In genomic region chr11:108199446-108200321, GRCh38 we compare ENCODE assay signal across 1 cellular context.
TF ChIP-seq lines count a peak whose summit lies in the region.

No MANE protein-coding gene starts in this region.

TF ChIP-seq in K562, 482 proteins besides CTCF, POLR2A, EP300 and RAD21 (continued from another document and continues in another):
- TF ChIP-seq LEF1 (IDR thresholded peaks at IDR 0.05), result peak; percentile 59
- TF ChIP-seq, protein P1, sequence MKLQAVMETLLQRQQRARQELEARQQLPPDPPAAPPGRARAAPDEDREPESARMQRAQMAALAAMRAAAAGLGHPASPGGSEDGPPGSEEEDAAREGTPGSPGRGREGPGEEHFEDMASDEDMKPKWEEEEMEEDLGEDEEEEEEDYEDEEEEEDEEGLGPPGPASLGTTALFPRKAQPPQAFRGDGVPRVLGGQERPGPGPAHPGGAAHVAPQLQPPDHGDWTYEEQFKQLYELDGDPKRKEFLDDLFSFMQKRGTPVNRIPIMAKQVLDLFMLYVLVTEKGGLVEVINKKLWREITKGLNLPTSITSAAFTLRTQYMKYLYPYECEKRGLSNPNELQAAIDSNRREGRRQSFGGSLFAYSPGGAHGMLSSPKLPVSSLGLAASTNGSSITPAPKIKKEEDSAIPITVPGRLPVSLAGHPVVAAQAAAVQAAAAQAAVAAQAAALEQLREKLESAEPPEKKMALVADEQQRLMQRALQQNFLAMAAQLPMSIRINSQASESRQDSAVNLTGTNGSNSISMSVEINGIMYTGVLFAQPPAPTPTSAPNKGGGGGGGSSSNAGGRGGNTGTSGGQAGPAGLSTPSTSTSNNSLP (IDR thresholded peaks at IDR 0.05; ENCODE audit: borderline replicate concordance, low read depth, low read length), result 0 out of 2 replicates have a peak, but pooled peaks have one; percentile 23
- peak; percentile 75 for TF ChIP-seq ARID1B (IDR thresholded peaks at IDR 0.05)
- no peak for TF ChIP-seq KAT7 (CRISPR knock-in tag; IDR thresholded peaks at IDR 0.05; ENCODE audit: borderline replicate concordance)
- no peak for TF ChIP-seq RBM15 (IDR thresholded peaks at IDR 0.05; ENCODE audit: insufficient read depth, low read length)
- TF ChIP-seq, protein P2, sequence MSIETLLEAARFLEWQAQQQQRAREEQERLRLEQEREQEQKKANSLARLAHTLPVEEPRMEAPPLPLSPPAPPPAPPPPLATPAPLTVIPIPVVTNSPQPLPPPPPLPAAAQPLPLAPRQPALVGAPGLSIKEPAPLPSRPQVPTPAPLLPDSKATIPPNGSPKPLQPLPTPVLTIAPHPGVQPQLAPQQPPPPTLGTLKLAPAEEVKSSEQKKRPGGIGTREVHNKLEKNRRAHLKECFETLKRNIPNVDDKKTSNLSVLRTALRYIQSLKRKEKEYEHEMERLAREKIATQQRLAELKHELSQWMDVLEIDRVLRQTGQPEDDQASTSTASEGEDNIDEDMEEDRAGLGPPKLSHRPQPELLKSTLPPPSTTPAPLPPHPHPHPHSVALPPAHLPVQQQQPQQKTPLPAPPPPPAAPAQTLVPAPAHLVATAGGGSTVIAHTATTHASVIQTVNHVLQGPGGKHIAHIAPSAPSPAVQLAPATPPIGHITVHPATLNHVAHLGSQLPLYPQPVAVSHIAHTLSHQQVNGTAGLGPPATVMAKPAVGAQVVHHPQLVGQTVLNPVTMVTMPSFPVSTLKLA (conservative IDR thresholded peaks at IDR 0.05), result peak in 1 of 2 experiments; percentile 13; a peak in 1 of 4 replicates
- TF ChIP-seq EP400 (IDR thresholded peaks at IDR 0.05), result peak; percentile 40
- TF ChIP-seq NONO (IDR thresholded peaks at IDR 0.05; ENCODE audit: low read depth in 2 of 2, low read length in 1 of 2), result 0 out of 4 replicates have a peak, but pooled peaks of 1 of the 2 experiments have one; percentile 4
- no peak for TF ChIP-seq ARID3B (CRISPR knock-in tag; IDR thresholded peaks at IDR 0.05; ENCODE audit: borderline replicate concordance)
- TF ChIP-seq SRSF9 (IDR thresholded peaks at IDR 0.05; ENCODE audit: borderline replicate concordance, low read depth, low read length), result no peak
- TF ChIP-seq ZNF316 (IDR thresholded peaks at IDR 0.05), result peak; percentile 99
- TF ChIP-seq, protein P3, sequence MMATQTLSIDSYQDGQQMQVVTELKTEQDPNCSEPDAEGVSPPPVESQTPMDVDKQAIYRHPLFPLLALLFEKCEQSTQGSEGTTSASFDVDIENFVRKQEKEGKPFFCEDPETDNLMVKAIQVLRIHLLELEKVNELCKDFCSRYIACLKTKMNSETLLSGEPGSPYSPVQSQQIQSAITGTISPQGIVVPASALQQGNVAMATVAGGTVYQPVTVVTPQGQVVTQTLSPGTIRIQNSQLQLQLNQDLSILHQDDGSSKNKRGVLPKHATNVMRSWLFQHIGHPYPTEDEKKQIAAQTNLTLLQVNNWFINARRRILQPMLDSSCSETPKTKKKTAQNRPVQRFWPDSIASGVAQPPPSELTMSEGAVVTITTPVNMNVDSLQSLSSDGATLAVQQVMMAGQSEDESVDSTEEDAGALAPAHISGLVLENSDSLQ (IDR thresholded peaks at IDR 0.05), result peak; percentile 82
- TF ChIP-seq IRF2 (CRISPR knock-in tag; IDR thresholded peaks at IDR 0.05), result no peak
- TF ChIP-seq TEAD4 (IDR thresholded peaks at IDR 0.05; ENCODE audit: low read length), result peak; percentile 41; the same call in 1 of the 2 replicates
- no peak for TF ChIP-seq TEAD4 (CRISPR knock-in tag; IDR thresholded peaks at IDR 0.05; ENCODE audit: borderline replicate concordance)
- no peak for TF ChIP-seq CBX1 (IDR thresholded peaks at IDR 0.05; ENCODE audit: low read depth)
- peak; percentile 50; the same call in 1 of the 2 replicates for TF ChIP-seq ZNF592 (IDR thresholded peaks at IDR 0.05)
- TF ChIP-seq C11orf30 (IDR thresholded peaks at IDR 0.05; ENCODE audit: low read depth), result peak; percentile 98
- TF ChIP-seq TOE1 (IDR thresholded peaks at IDR 0.05; ENCODE audit: borderline replicate concordance), result peak; percentile 47; the same call in 1 of the 2 replicates
- TF ChIP-seq TOE1 (CRISPR knock-in tag; IDR thresholded peaks at IDR 0.05; ENCODE audit: borderline replicate concordance, low read depth), result no peak
- 0 out of 2 replicates have a peak, but pooled peaks have one; percentile 19 for TF ChIP-seq SMAD4 (CRISPR knock-in tag; conservative IDR thresholded peaks at IDR 0.05)
- peak; percentile 80 for TF ChIP-seq CEBPG (CRISPR knock-in tag; IDR thresholded peaks at IDR 0.05)
- TF ChIP-seq CEBPG (tag; conservative IDR thresholded peaks at IDR 0.05 in 1 of 2, IDR thresholded peaks at IDR 0.05 in 1 of 2), result peak; percentile 78 to 87
- TF ChIP-seq TFAP4 (CRISPR knock-in tag; IDR thresholded peaks at IDR 0.05; ENCODE audit: borderline replicate concordance), result no peak
- no peak for TF ChIP-seq ZNF764 (CRISPR knock-in tag; IDR thresholded peaks at IDR 0.05; ENCODE audit: low read depth)
- TF ChIP-seq ZC3H8 (IDR thresholded peaks at IDR 0.05), result no peak
- 0 out of 2 replicates have a peak, but pooled peaks have one; percentile 17 for TF ChIP-seq RNF2 (IDR thresholded peaks at IDR 0.05)
- peak; percentile 85 for TF ChIP-seq DPF2 (IDR thresholded peaks at IDR 0.05)
- peak; percentile 85 for TF ChIP-seq NFE2L1 (tag; IDR thresholded peaks at IDR 0.05; ENCODE audit: borderline replicate concordance, low read depth)
- TF ChIP-seq NR2C2 (CRISPR knock-in tag; IDR thresholded peaks at IDR 0.05), result no peak
- TF ChIP-seq NR2C2 (tag; IDR thresholded peaks at IDR 0.05), result peak; percentile 37; the same call in 1 of the 2 replicates
- TF ChIP-seq JUND (IDR thresholded peaks at IDR 0.05; ENCODE audit: borderline replicate concordance, low read depth, low read length), result 0 out of 2 replicates have a peak, but pooled peaks have one; percentile 53
- TF ChIP-seq JUND (tag; IDR thresholded peaks at IDR 0.05; ENCODE audit: borderline replicate concordance, low read depth, low read length), result 0 out of 3 replicates have a peak, but pooled peaks have one; percentile 47
- TF ChIP-seq, protein P4, sequence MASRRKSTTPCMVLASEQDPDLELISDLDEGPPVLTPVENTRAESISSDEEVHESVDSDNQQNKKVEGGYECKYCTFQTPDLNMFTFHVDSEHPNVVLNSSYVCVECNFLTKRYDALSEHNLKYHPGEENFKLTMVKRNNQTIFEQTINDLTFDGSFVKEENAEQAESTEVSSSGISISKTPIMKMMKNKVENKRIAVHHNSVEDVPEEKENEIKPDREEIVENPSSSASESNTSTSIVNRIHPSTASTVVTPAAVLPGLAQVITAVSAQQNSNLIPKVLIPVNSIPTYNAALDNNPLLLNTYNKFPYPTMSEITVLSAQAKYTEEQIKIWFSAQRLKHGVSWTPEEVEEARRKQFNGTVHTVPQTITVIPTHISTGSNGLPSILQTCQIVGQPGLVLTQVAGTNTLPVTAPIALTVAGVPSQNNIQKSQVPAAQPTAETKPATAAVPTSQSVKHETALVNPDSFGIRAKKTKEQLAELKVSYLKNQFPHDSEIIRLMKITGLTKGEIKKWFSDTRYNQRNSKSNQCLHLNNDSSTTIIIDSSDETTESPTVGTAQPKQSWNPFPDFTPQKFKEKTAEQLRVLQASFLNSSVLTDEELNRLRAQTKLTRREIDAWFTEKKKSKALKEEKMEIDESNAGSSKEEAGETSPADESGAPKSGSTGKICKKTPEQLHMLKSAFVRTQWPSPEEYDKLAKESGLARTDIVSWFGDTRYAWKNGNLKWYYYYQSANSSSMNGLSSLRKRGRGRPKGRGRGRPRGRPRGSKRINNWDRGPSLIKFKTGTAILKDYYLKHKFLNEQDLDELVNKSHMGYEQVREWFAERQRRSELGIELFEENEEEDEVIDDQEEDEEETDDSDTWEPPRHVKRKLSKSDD (conservative IDR thresholded peaks at IDR 0.05; ENCODE audit: low read length), result no peak
- TF ChIP-seq YY1 (IDR thresholded peaks at IDR 0.05; ENCODE audit: borderline replicate concordance in 1 of 3, control insufficient read depth in 1 of 3, extremely low read depth in 1 of 3, insufficient read depth in 3 of 3, insufficient read length in 1 of 3, insufficient replicate concordance in 2 of 3, low read depth in 1 of 3, low read length in 2 of 3), result peak in 1 of 3 experiments; percentile 34
- no peak for TF ChIP-seq ZNF785 (CRISPR knock-in tag; IDR thresholded peaks at IDR 0.05)
- no peak for TF ChIP-seq ZFPM2 (CRISPR knock-in tag; IDR thresholded peaks at IDR 0.05)
- TF ChIP-seq TBL1XR1 (IDR thresholded peaks at IDR 0.05; ENCODE audit: low read length in 2 of 2), result 0 out of 4 replicates have a peak, but pooled peaks of 1 of the 2 experiments have one; percentile 49
- TF ChIP-seq THAP7 (CRISPR knock-in tag; IDR thresholded peaks at IDR 0.05), result no peak
- TF ChIP-seq FOXM1 (IDR thresholded peaks at IDR 0.05; ENCODE audit: low read depth), result peak; percentile 23; the same call in 1 of the 2 replicates
- TF ChIP-seq FOXM1 (CRISPR knock-in tag; IDR thresholded peaks at IDR 0.05; ENCODE audit: low read depth), result no peak
- no peak for TF ChIP-seq TAF7 (tag; IDR thresholded peaks at IDR 0.05)
- TF ChIP-seq, protein P5, sequence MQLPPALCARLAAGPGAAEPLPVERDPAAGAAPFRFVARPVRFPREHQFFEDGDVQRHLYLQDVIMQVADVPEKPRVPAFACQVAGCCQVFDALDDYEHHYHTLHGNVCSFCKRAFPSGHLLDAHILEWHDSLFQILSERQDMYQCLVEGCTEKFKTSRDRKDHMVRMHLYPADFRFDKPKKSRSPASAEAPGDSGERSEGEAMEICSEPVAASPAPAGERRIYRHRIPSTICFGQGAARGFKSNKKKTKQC (CRISPR knock-in tag; IDR thresholded peaks at IDR 0.05), result no peak
- TF ChIP-seq RCOR1 (IDR thresholded peaks at IDR 0.05; ENCODE audit: borderline replicate concordance in 1 of 2, low read depth in 2 of 2, low read length in 2 of 2), result peak in 1 of 2 experiments; percentile 65; a peak in 1 of 4 replicates
- TF ChIP-seq XRCC5 (IDR thresholded peaks at IDR 0.05; ENCODE audit: low read depth, low read length), result no peak
- TF ChIP-seq BACH1 (tag; IDR thresholded peaks at IDR 0.05), result peak; percentile 77; the same call in 1 of the 2 replicates
- peak in 1 of 2 experiments; percentile 43; a peak in 1 of 4 replicates for TF ChIP-seq ARNT (IDR thresholded peaks at IDR 0.05)
- no peak for TF ChIP-seq ZNF12 (CRISPR knock-in tag; IDR thresholded peaks at IDR 0.05)
- no peak for TF ChIP-seq CREB3L1 (IDR thresholded peaks at IDR 0.05; ENCODE audit: borderline replicate concordance, low read depth)
- peak; percentile 6; the same call in 1 of the 2 replicates for TF ChIP-seq ARID2 (IDR thresholded peaks at IDR 0.05)
